ENCODE assay signal across 8 cellular contexts in the genomic region with DNA sequence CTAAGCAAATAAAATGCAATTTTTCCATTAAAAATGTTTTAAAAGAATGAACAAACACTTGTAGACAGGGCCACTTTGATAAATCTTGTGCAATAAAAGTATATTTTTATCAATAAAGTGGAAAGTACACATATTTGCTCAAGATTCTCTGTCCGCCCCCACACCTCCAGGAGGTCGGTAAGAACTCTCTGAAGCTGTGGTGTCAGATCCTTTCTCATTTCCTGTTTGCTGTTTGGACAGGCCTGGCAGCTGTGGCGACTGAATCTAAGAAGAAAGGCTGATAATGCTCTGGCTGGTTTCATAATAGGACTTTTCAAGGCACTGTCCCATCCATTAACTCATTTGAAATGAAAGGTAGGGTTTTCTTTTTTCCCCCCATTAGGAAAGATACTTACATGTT. TPM values are rescaled to one million over a fixed set of nuclear protein-coding genes. Genes with fewer than 3 reads are reported as not detected.
DNase-seq lines count a peak whose midpoint lies in the region; ATAC-seq, FAIRE-seq and TF ChIP-seq lines count a peak whose summit lies in the region.

No MANE protein-coding gene starts in this region.

- H3K36me3 Mint-ChIP-seq in activated T-cell treated with anti-CD3 and anti-CD28 coated beads, Interleukin-2, amount 50 U/mL, for 72 hours (ENCODE audit: insufficient read depth in 2 of 2): no peaks in the 10 kb centered on the region
- no peaks in the 10 kb centered on the region for H3K36me3 Mint-ChIP-seq in osteocyte (ENCODE audit: unreplicated experiment)

- H3K27ac ChIP-seq in small intestine (ENCODE audit: low read depth in 1 of 2, low read length in 1 of 2): no peak overlapping the region

- no peak overlapping the region for H3K4me3 Mint-ChIP-seq in activated T-cell treated with anti-CD3 and anti-CD28 coated beads, Interleukin-2, amount 50 U/mL, for 72 hours
- no peak overlapping the region for H3K4me3 Mint-ChIP-seq in osteocyte (ENCODE audit: unreplicated experiment)

- FAIRE-seq in small intestine (lab: Jason Lieb, UNC): no peak

- no peaks in the 10 kb centered on the region for H3K27me3 ChIP-seq in small intestine (ENCODE audit: control insufficient read depth in 2 of 2, insufficient read depth in 2 of 2, low read length in 2 of 2)

- peaks cover 10% of the 10 kb centered on the region for H3K4me1 Mint-ChIP-seq in activated T-cell treated with anti-CD3 and anti-CD28 coated beads, Interleukin-2, amount 50 U/mL, for 72 hours (ENCODE audit: low read depth)
- H3K4me1 Mint-ChIP-seq in osteocyte (ENCODE audit: unreplicated experiment): peaks cover 24% of the 10 kb centered on the region

- peak in 1 of 2 donors; percentile 4 for DNase-seq in activated T-cell treated with anti-CD3 and anti-CD28 coated beads, Interleukin-2, amount 50 U/mL, for 72 hours
- DNase-seq in activated T-cell treated with anti-CD3 and anti-CD28 coated beads for 4 hours (no peak), NCI-H2029 treated with DMSO at 0.1 percent for 48 hours (lab: John Stamatoyannopoulos, UW) (peak; percentile 47), brain pericyte (ENCODE audit: low read depth, low spot score) (peak; percentile 21), osteocyte (ENCODE audit: extremely low spot score, unreplicated experiment) (no peak), small intestine (no peak), GM03348 (ENCODE audit: low spot score) (no peak)

- H3K9me3 Mint-ChIP-seq in activated T-cell treated with anti-CD3 and anti-CD28 coated beads, Interleukin-2, amount 50 U/mL, for 72 hours: no peaks in the 10 kb centered on the region
- no peaks in the 10 kb centered on the region for H3K9me3 Mint-ChIP-seq in osteocyte (ENCODE audit: unreplicated experiment)

- H3K4me3 ChIP-seq in small intestine (ENCODE audit: low read depth in 1 of 2, low read length in 2 of 2): no peak overlapping the region

- H3K36me3 ChIP-seq in small intestine (ENCODE audit: control insufficient read depth in 2 of 2, insufficient read depth in 2 of 2, low read length in 2 of 2): no peaks in the 10 kb centered on the region

- H3K27ac Mint-ChIP-seq in activated T-cell treated with anti-CD3 and anti-CD28 coated beads, Interleukin-2, amount 50 U/mL, for 72 hours: peak overlapping the region; percentile 79
- peak overlapping the region; percentile 44 for H3K27ac Mint-ChIP-seq in osteocyte (ENCODE audit: unreplicated experiment)

- TF ChIP-seq CTCF in osteocyte (IDR thresholded peaks at IDR 0.05): no peak

- H3K9me3 ChIP-seq in small intestine (ENCODE audit: control insufficient read depth, low read depth): no peaks in the 10 kb centered on the region

- peak in 1 of 2 donors; percentile 46 for ATAC-seq in activated T-cell treated with anti-CD3 and anti-CD28 coated beads, Interleukin-2, amount 50 U/mL, for 72 hours (replicated peaks in 1 of 2)
- ATAC-seq in HG03045 (IDR thresholded peaks at IDR 0.05; ENCODE audit: unreplicated experiment): peak; percentile 98

- 27 to 32% (median 29%) methylated on average over 3 of the region's 3 CpGs for WGBS in small intestine, 3 donors

- H3K27me3 Mint-ChIP-seq in activated T-cell treated with anti-CD3 and anti-CD28 coated beads, Interleukin-2, amount 50 U/mL, for 72 hours (ENCODE audit: low read depth): no peaks in the 10 kb centered on the region
- H3K27me3 Mint-ChIP-seq in osteocyte (ENCODE audit: unreplicated experiment): no peaks in the 10 kb centered on the region

- H3K4me1 ChIP-seq in small intestine (ENCODE audit: control insufficient read depth in 2 of 2, insufficient read depth in 1 of 2, low read depth in 1 of 2, low read length in 1 of 2): no peaks in the 10 kb centered on the region

RNA-seq across cellular contexts. Expression of a gene that starts 15.3 kb away (rescaled TPM):
- total RNA-seq in activated T-cell treated with anti-CD3 and anti-CD28 coated beads, Interleukin-2, amount 50 U/mL, for 72 hours: not detected
- total RNA-seq in osteocyte: not detected in 2 replicates
- 1 to 10 TPM in 1 of 3 donors, under 1 TPM in 1, not detected in 1; 0.09 to 1.4 TPM for polyA plus RNA-seq in small intestine

RNA-seq across cellular contexts. Expression of a gene that starts 35.6 kb away (rescaled TPM):
- total RNA-seq in activated T-cell treated with anti-CD3 and anti-CD28 coated beads, Interleukin-2, amount 50 U/mL, for 72 hours: 1 to 10 TPM; 4.4 to 6.9 TPM
- total RNA-seq in osteocyte: 77.1 and 78.1 TPM in 2 replicates
- polyA plus RNA-seq in small intestine: 100 to 1,000 TPM in 1 of 3 donors, 10 to 100 TPM in 2; 51.6 to 117 (median 70.3) TPM

Comparison
In these comparisons a context has a peak if more than half of its experiments do, and no peak if none do; other contexts are left out.
1. DNase-seq: peak in NCI-H2029 treated with DMSO at 0.1 percent for 48 hours (single experiment) and brain pericyte (single experiment); none in activated T-cell treated with anti-CD3 and anti-CD28 coated beads for 4 hours (single experiment), osteocyte (single experiment), small intestine (single experiment) and GM03348 (single experiment).